In genomic region chr16:85614338-85615013, GRCh38 we compare ENCODE assay signal across 8 cellular contexts. TPM values are rescaled to one million over a fixed set of nuclear protein-coding genes. Genes with fewer than 3 reads are reported as not detected.
DNase-seq lines count a peak whose midpoint lies in the region; ATAC-seq and TF ChIP-seq lines count a peak whose summit lies in the region.

No MANE protein-coding gene starts in this region.

- H3K9me3 ChIP-seq in SU-DHL-6 (ENCODE audit: insufficient read depth, low read length): no peaks in the 10 kb centered on the region

- peak overlapping the region; percentile 65 for H3K4me2 ChIP-seq in SU-DHL-6 (ENCODE audit: low read depth, low read length, poor library complexity, severe bottlenecking)

- no peak for ATAC-seq in left ventricle myocardium superior

- H3F3A ChIP-seq in SU-DHL-6 (ENCODE audit: insufficient read depth): no peaks in the 10 kb centered on the region; the same call in 1 of the 2 replicates

- peak; percentile 79 for DNase-seq in DMS 273 (lab: John Stamatoyannopoulos, UW; ENCODE audit: unreplicated experiment)
- DNase-seq in DMS 273 treated with DMSO at 0.1 percent for 48 hours (lab: John Stamatoyannopoulos, UW): no peak
- peak; percentile 52 for DNase-seq in left ventricle myocardium superior
- peak; percentile 36 for DNase-seq in stimulated activated CD8-positive, alpha-beta memory T cell treated with anti-CD3 and anti-CD28 coated beads, Interleukin-4, amount 100 ng/mL, for 48 hours
- no peak for DNase-seq in Ammon's horn (ENCODE audit: low spot score)
- DNase-seq in T-helper 9 cell: no peak
- no peak for DNase-seq in NCI-H345 (lab: John Stamatoyannopoulos, UW)

- no peaks in the 10 kb centered on the region for H4K20me1 ChIP-seq in SU-DHL-6 (ENCODE audit: low read depth, low read length)

- no peak overlapping the region for H3K4me3 ChIP-seq in SU-DHL-6 (ENCODE audit: insufficient read depth, low read length, poor library complexity, severe bottlenecking)

- H3K27me3 ChIP-seq in SU-DHL-6 (ENCODE audit: low read length): no peaks in the 10 kb centered on the region

- no peak overlapping the region for H3K9ac ChIP-seq in SU-DHL-6 (ENCODE audit: low read length)

- H3K36me3 ChIP-seq in SU-DHL-6 (ENCODE audit: low read length): no peaks in the 10 kb centered on the region

- H3K79me2 ChIP-seq in SU-DHL-6 (ENCODE audit: insufficient read depth, low read length): no peaks in the 10 kb centered on the region

- intact Hi-C loops in left ventricle myocardium superior (cut with micrococcal nuclease): no loop called here

- no peak for TF ChIP-seq CTCF in SU-DHL-6 (IDR thresholded peaks at IDR 0.05; ENCODE audit: insufficient read depth, low read length, poor library complexity, severe bottlenecking)

- H3K27ac ChIP-seq in SU-DHL-6 (ENCODE audit: low read depth, low read length): no peak overlapping the region

- H3K9me2 ChIP-seq in SU-DHL-6 (replicated peaks; ENCODE audit: insufficient read depth, low read length): no peaks in the 10 kb centered on the region

- H2AFZ ChIP-seq in SU-DHL-6 (ENCODE audit: low read depth, low read length, severe bottlenecking): no peak overlapping the region

RNA-seq across cellular contexts. Expression of gene GSE1, which starts 1.4 kb away (rescaled TPM):
- total RNA-seq in left ventricle myocardium superior: 40.4 TPM

Comparison
In these comparisons a context has a peak if more than half of its experiments do, and no peak if none do; other contexts are left out.
1. DNase-seq: peak in DMS 273 (single experiment), left ventricle myocardium superior (single experiment) and stimulated activated CD8-positive, alpha-beta memory T cell treated with anti-CD3 and anti-CD28 coated beads, Interleukin-4, amount 100 ng/mL, for 48 hours (single experiment); none in DMS 273 treated with DMSO at 0.1 percent for 48 hours (single experiment), Ammon's horn (single experiment), T-helper 9 cell (single experiment) and NCI-H345 (single experiment).